26 cellular contexts compared by ENCODE assay signal in genomic region chr18:53795061-53795460, GRCh38.
A peak's percentile ranks its signal among the peaks of the same experiment; 100 is the strongest.
DNase-seq lines count a peak whose midpoint lies in the region; ATAC-seq and TF ChIP-seq lines count a peak whose summit lies in the region.
"Had no signal": no experiment of that assay in that cellular context is flagged by ENCODE, and none has a peak within 500 bp of the region (broad histone marks: within the 10 kb centered on the region; RNA-seq: fewer than 3 reads in every experiment).

No MANE protein-coding gene starts in this region.

- no peak overlapping the region for H2AFZ ChIP-seq in GM23248

- no peaks in the 10 kb centered on the region for H4K20me1 ChIP-seq in GM23248 (ENCODE audit: insufficient read depth)
- H4K20me1 ChIP-seq: BLaER1 treated with 17β-estradiol and CSF1 and Interleukin-3, amounts not matched to agents 10 nM and 100 nM had no signal

- TF ChIP-seq CTCF in choroid plexus epithelial cell (conservative IDR thresholded peaks at IDR 0.05; ENCODE audit: low read depth, low read length) = no peak

- no peak overlapping the region for H3K4me3 ChIP-seq in GM23248
- no peak overlapping the region for H3K4me3 ChIP-seq in choroid plexus epithelial cell (ENCODE audit: low read depth, low read length)
- H3K4me3 ChIP-seq: BLaER1 treated with 17β-estradiol and CSF1 and Interleukin-3, amounts not matched to agents 10 nM and 100 nM; esophagus squamous epithelium; heart right ventricle; lower lobe of right lung; mucosa of descending colon; pancreas; spleen had no signal

- in situ Hi-C loops in GM23248 (cut with MboI) = no loop called here

- intact Hi-C loops in left ventricle myocardium superior (cut with micrococcal nuclease) = no loop called here

- H3K27me3 ChIP-seq in GM23248 (replicated peaks; ENCODE audit: insufficient read depth) = no peaks in the 10 kb centered on the region
- H3K27me3 ChIP-seq: BLaER1 treated with 17β-estradiol and CSF1 and Interleukin-3, amounts not matched to agents 10 nM and 100 nM; esophagus squamous epithelium; heart right ventricle; pancreas; spleen had no signal

- peaks cover 49% of the 10 kb centered on the region for H3K4me1 ChIP-seq in GM23248 (ENCODE audit: insufficient read depth)
- H3K4me1 ChIP-seq: esophagus squamous epithelium, lower lobe of right lung, pancreas, spleen had no signal

- 76 to 84% methylated on average over 3 of the region's 3 CpGs for WGBS in GM23248 (ENCODE audit: low coverage in 1 of 2, low lambda C conversion rate in 2 of 2, missing lambda C conversion rate in 2 of 2), 2 experiments

- no peak overlapping the region for H3K9ac ChIP-seq in GM23248
- H3K9ac ChIP-seq: BLaER1 treated with 17β-estradiol and CSF1 and Interleukin-3, amounts not matched to agents 10 nM and 100 nM had no signal

- ATAC-seq in HG03025 (IDR thresholded peaks at IDR 0.05; ENCODE audit: low FRiP score, unreplicated experiment) (no peak), left ventricle myocardium superior (no peak)
- ATAC-seq: lower lobe of right lung, mucosa of descending colon had no signal

- no peaks in the 10 kb centered on the region for H3K9me2 ChIP-seq in GM23248 (ENCODE audit: insufficient read depth)

- no peaks in the 10 kb centered on the region for H3K36me3 ChIP-seq in GM23248 (ENCODE audit: low read depth)
- H3K36me3 ChIP-seq: BLaER1 treated with 17β-estradiol and CSF1 and Interleukin-3, amounts not matched to agents 10 nM and 100 nM; esophagus squamous epithelium; heart right ventricle; lower lobe of right lung; pancreas; spleen had no signal

- no peak overlapping the region for H3K27ac ChIP-seq in GM23248
- H3K27ac ChIP-seq: esophagus squamous epithelium, heart right ventricle, lower lobe of right lung, pancreas, spleen had no signal

- H3F3A ChIP-seq in GM23248 (ENCODE audit: insufficient read depth) = peaks cover 43% of the 10 kb centered on the region

- no peaks in the 10 kb centered on the region for H3K79me2 ChIP-seq in GM23248 (ENCODE audit: insufficient read depth)

- DNase-seq in GM23248 (peak; percentile 3), RPMI7951 (ENCODE audit: low read depth) (peak; percentile 4), choroid plexus epithelial cell (ENCODE audit: low read depth) (peak; percentile 66), foreskin melanocyte (peak; percentile 54), cerebellum (ENCODE audit: low spot score) (no peak), left ventricle myocardium superior (no peak)
- DNase-seq: activated CD4-positive, alpha-beta T cell treated with anti-CD3 and anti-CD28 coated beads, Interleukin-2, amount 10 ng/mL, durations not matched to agents 7 days and 5 days; activated naive CD4-positive, alpha-beta T cell; activated T-cell treated with anti-CD3 and anti-CD28 coated beads, Interleukin-2, amount 50 U/mL, for 48 hours; COR-L47; cortex of kidney; DND-41; esophagus squamous epithelium; HCEC 1CT; heart right ventricle; kidney glomerular epithelial cell; lower lobe of right lung; mucosa of descending colon; NCI-H1092 treated with DMSO at 0.1 percent for 48 hours; NCI-H187; NCI-H524 treated with DMSO at 0.1 percent for 48 hours; pancreas; spleen; trophoblast cell had no signal

- no peaks in the 10 kb centered on the region for H3K9me3 ChIP-seq in GM23248 (ENCODE audit: low read depth)
- H3K9me3 ChIP-seq: BLaER1 treated with 17β-estradiol and CSF1 and Interleukin-3, amounts not matched to agents 10 nM and 100 nM; esophagus squamous epithelium; lower lobe of right lung; mucosa of descending colon; pancreas had no signal

- no peak overlapping the region for H3K4me2 ChIP-seq in GM23248 (ENCODE audit: unreplicated experiment)

Comparison
In these comparisons a context has a peak if more than half of its experiments do, and no peak if none do; other contexts are left out.
1. DNase-seq: peak in GM23248 (single experiment), RPMI7951 (single experiment), choroid plexus epithelial cell (single experiment) and foreskin melanocyte (single experiment); none in cerebellum (single experiment) and left ventricle myocardium superior (single experiment).